In genomic region chrX:85004255-85004654, GRCh38 we compare ENCODE assay signal across 8 cellular contexts. TPM values are rescaled to one million over a fixed set of nuclear protein-coding genes. Genes with fewer than 3 reads are reported as not detected.
DNase-seq lines count a peak whose midpoint lies in the region; ATAC-seq and TF ChIP-seq lines count a peak whose summit lies in the region.

No MANE protein-coding gene starts in this region.

- CTCF ChIA-PET in mammary epithelial cell (lab: Charles Lee; ENCODE audit: low non-redundant PET) = no interaction called here

- WGBS in mammary epithelial cell (ENCODE audit: low coverage, missing lambda C conversion rate) = 30% methylated on average over 10 of the region's 11 CpGs
- WGBS in aorta, 2 donors = 10 to 36% methylated on average over 11 of the region's 11 CpGs

- peaks cover 31% of the 10 kb centered on the region for H3K79me2 ChIP-seq in mammary epithelial cell (ENCODE audit: insufficient read depth, low read length)

- H3K27me3 ChIP-seq in mammary epithelial cell (ENCODE audit: insufficient read depth, low read length) (no peaks in the 10 kb centered on the region), aorta (ENCODE audit: control insufficient read depth in 1 of 2, insufficient read depth in 2 of 2, low read length in 1 of 2) (no peaks in the 10 kb centered on the region)

- no peak for ATAC-seq in aorta (ENCODE audit: low FRiP score)
- no peak for ATAC-seq in HG02938 (IDR thresholded peaks at IDR 0.05; ENCODE audit: unreplicated experiment)

- peak overlapping the region; percentile 81 for H3K27ac ChIP-seq in mammary epithelial cell (ENCODE audit: insufficient read depth, low read depth, low read length)
- no peak overlapping the region for H3K27ac ChIP-seq in aorta (ENCODE audit: low read depth in 1 of 2, low read length in 2 of 2)

- intact Hi-C loops in mammary epithelial cell (cut with micrococcal nuclease) (no loop called here), aorta (cut with DNase I) (no loop called here)

- H3K4me3 ChIP-seq in mammary epithelial cell (replicated peaks in 1 of 3; ENCODE audit: insufficient read depth in 1 of 3, low read depth in 2 of 3, low read length in 3 of 3) (peak overlapping the region; percentile 55 to 76 (median 62)), aorta (ENCODE audit: low read length in 2 of 2) (peak overlapping the region; percentile 75 to 76)

- BruUV-seq in mammary epithelial cell (replicated peaks; lab: Mats Ljungman, UMichigan) = no TSS peak

- TF ChIP-seq CTCF in mammary epithelial cell (conservative IDR thresholded peaks at IDR 0.05 in 1 of 2, IDR thresholded peaks at IDR 0.05 in 1 of 2; ENCODE audit: extremely low read depth in 1 of 2, insufficient read depth in 1 of 2, low read depth in 1 of 2, low read length in 2 of 2) = no peak

- H4K20me1 ChIP-seq in mammary epithelial cell (ENCODE audit: insufficient read depth, low read length) = no peaks in the 10 kb centered on the region

- dilution Hi-C loops in mammary epithelial cell (cut with HindIII; ENCODE audit: low sequenced_read_pairs) = no loop called here

- H2AFZ ChIP-seq in mammary epithelial cell (ENCODE audit: low read depth, low read length) = peak overlapping the region; percentile 88

- H3K9ac ChIP-seq in mammary epithelial cell (ENCODE audit: insufficient read depth, low read length) = peak overlapping the region; percentile 88

- H3K36me3 ChIP-seq in mammary epithelial cell (ENCODE audit: insufficient read depth, low read length) (no peaks in the 10 kb centered on the region), aorta (ENCODE audit: control insufficient read depth in 1 of 2, insufficient read depth in 2 of 2, low read length in 1 of 2) (no peaks in the 10 kb centered on the region)

- peak overlapping the region; percentile 81 for H3K4me2 ChIP-seq in mammary epithelial cell (ENCODE audit: insufficient read depth, low read depth, low read length)

- in situ Hi-C loops in mammary epithelial cell (cut with MboI; ENCODE audit: low sequenced_read_pairs in 2 of 2) = no loop called here

- H3K4me1 ChIP-seq in mammary epithelial cell (ENCODE audit: insufficient read depth, low read length) (no peaks in the 10 kb centered on the region), aorta (ENCODE audit: control insufficient read depth in 1 of 2, insufficient read depth in 2 of 2, low read length in 2 of 2) (no peaks in the 10 kb centered on the region)

- no peaks in the 10 kb centered on the region for H3K9me3 ChIP-seq in mammary epithelial cell (replicated peaks; ENCODE audit: insufficient read depth, low read length)
- H3K9me3 ChIP-seq in aorta (ENCODE audit: control insufficient read depth, low read length) = no peaks in the 10 kb centered on the region

- DNase-seq in DMS79 treated with DMSO at 0.1 percent for 48 hours (lab: John Stamatoyannopoulos, UW) (peak; percentile 31), DMS79 (lab: John Stamatoyannopoulos, UW) (no peak), LHCN-M2 (ENCODE audit: low read depth) (peak; percentile 4), mammary epithelial cell (peak; percentile 35), lung microvascular endothelial cell (ENCODE audit: low read depth in 2 of 2) (peak; percentile 17 to 35), aorta (no peak), NCI-H2029 (lab: John Stamatoyannopoulos, UW) (no peak)

RNA-seq across cellular contexts. Expression of gene APOOL, which starts 0.6 kb away (rescaled TPM):
- 9.8 and 14.1 TPM in 2 replicates for total RNA-seq in LHCN-M2 (2014; rRNA removed)
- 6.2 TPM for polyA plus RNA-seq in LHCN-M2 (2012)
- 10 to 100 TPM; 11.3 to 20.6 TPM for total RNA-seq in mammary epithelial cell
- polyA plus RNA-seq in mammary epithelial cell = 2.8 TPM
- polyA minus RNA-seq in mammary epithelial cell = 23.7 TPM
- total RNA-seq in lung microvascular endothelial cell = 4.6 and 5.6 TPM in 2 replicates
- 10 to 100 TPM; 25.7 to 39.1 TPM for total RNA-seq in aorta
- 10 to 100 TPM in 1 of 2 donors, 1 to 10 TPM in 1; 4.6 to 10.3 TPM for polyA plus RNA-seq in aorta

Comparison
In these comparisons a context has a peak if more than half of its experiments do, and no peak if none do; other contexts are left out.
1. DNase-seq: peak in DMS79 treated with DMSO at 0.1 percent for 48 hours (single experiment), LHCN-M2 (single experiment), mammary epithelial cell (single experiment) and lung microvascular endothelial cell (2 of 2); none in DMS79 (single experiment), aorta (0 of 2) and NCI-H2029 (single experiment).